ENCODE assay signal across 9 cellular contexts in the genomic region with DNA sequence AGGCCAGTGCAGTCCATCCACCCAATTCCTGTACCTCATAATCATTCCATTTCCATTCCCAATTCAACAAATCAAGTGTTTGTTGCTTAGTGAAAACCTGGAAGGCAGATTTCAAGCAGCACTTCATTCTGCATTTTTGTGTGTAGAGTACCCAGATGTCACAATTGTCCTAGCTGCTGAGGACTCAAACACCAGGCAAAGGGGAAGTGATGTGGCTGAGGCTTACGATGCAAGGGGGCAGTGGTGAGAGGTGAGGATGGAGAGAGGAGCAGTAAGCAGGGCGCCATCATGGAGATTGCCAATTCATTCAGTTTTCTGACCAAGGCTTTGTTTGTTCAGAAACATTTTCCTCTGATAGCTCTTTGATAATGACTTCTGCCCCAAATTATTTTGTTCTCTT.
DNase-seq lines count a peak whose midpoint lies in the region; ATAC-seq and TF ChIP-seq lines count a peak whose summit lies in the region.
"Had no signal": no experiment of that assay in that cellular context is flagged by ENCODE, and none has a peak within 500 bp of the region (broad histone marks: within the 10 kb centered on the region; RNA-seq: fewer than 3 reads in every experiment).

No MANE protein-coding gene starts in this region.

- WGBS in hepatocyte (ENCODE audit: low lambda C conversion rate, missing lambda C conversion rate), result 89% methylated on average over 2 of the region's 2 CpGs

- no peaks in the 10 kb centered on the region for H4K20me1 ChIP-seq in hepatocyte (ENCODE audit: insufficient read depth, poor library complexity, severe bottlenecking)

- no peaks in the 10 kb centered on the region for H3K79me2 ChIP-seq in hepatocyte

- in situ Hi-C loops in ACHN (cut with HindIII; ENCODE audit: low pct_ligation_motif_present, low pct_unique_long_range_greater_than_20kb, low sequenced_read_pairs), result no loop called here

- H3K27ac ChIP-seq in hepatocyte, result peak overlapping the region; percentile 82

- H3K9me3 ChIP-seq in hepatocyte (ENCODE audit: low read depth), result no peaks in the 10 kb centered on the region

- no peaks in the 10 kb centered on the region for H3K36me3 ChIP-seq in hepatocyte (replicated peaks; ENCODE audit: insufficient read depth, low read depth)

- no peaks in the 10 kb centered on the region for H3K27me3 ChIP-seq in hepatocyte

- H3K4me3 ChIP-seq in hepatocyte, result no peak overlapping the region

- peaks cover 14% of the 10 kb centered on the region for H3K4me1 ChIP-seq in hepatocyte (ENCODE audit: insufficient read depth)

- H2AFZ ChIP-seq in hepatocyte, result peak overlapping the region; percentile 54

- no peak for ATAC-seq in HG03469 (IDR thresholded peaks at IDR 0.05; ENCODE audit: unreplicated experiment)
- no peak for ATAC-seq in GM21515 (IDR thresholded peaks at IDR 0.05; ENCODE audit: unreplicated experiment)

- no peaks in the 10 kb centered on the region for H3K9me2 ChIP-seq in hepatocyte (replicated peaks; ENCODE audit: insufficient read depth)

- no peak for TF ChIP-seq CTCF in hepatocyte (IDR thresholded peaks at IDR 0.05; ENCODE audit: poor library complexity)

- DNase-seq in ACHN, result peak; percentile 42
- peak; percentile 29 for DNase-seq in HK-2 (ENCODE audit: unreplicated experiment)
- DNase-seq in RPMI8226, result peak; percentile 36
- no peak for DNase-seq in hepatocyte (ENCODE audit: low spot score)
- DNase-seq in NK-92 treated with Interleukin-12 subunit alpha and Interleukin-12 subunit beta, amount 100 ng/mL, for 24 hours (lab: John Stamatoyannopoulos, UW), result no peak
- no peak for DNase-seq in NCI-H226
- DNase-seq: activated CD4-positive, alpha-beta T cell treated with anti-CD3 and anti-CD28 coated beads, Interleukin-2, amount 50 U/mL, for 1 hour had no signal

- H3K4me2 ChIP-seq in hepatocyte, result peak overlapping the region; percentile 51

Comparison
In these comparisons a context has a peak if more than half of its experiments do, and no peak if none do; other contexts are left out.
1. DNase-seq: peak in ACHN (single experiment), HK-2 (single experiment) and RPMI8226 (single experiment); none in hepatocyte (single experiment), NK-92 treated with Interleukin-12 subunit alpha and Interleukin-12 subunit beta, amount 100 ng/mL, for 24 hours (single experiment) and NCI-H226 (single experiment).